In genomic region chr4:172819353-172819752, GRCh38 we compare ENCODE assay signal across 20 cellular contexts.
A peak's percentile ranks its signal among the peaks of the same experiment; 100 is the strongest.
DNase-seq lines count a peak whose midpoint lies in the region; ATAC-seq and TF ChIP-seq lines count a peak whose summit lies in the region.
"Had no signal": no experiment of that assay in that cellular context is flagged by ENCODE, and none has a peak within 500 bp of the region (broad histone marks: within the 10 kb centered on the region; RNA-seq: fewer than 3 reads in every experiment).

No MANE protein-coding gene starts in this region.

- H2AFZ ChIP-seq in IMR-90 (replicated peaks; ENCODE audit: low read length, poor library complexity) (no peak overlapping the region), mesenchymal stem cell (ENCODE audit: low read depth, low read length) (no peak overlapping the region)

- no peak for TF ChIP-seq RAD21 in IMR-90 (IDR thresholded peaks at IDR 0.05; ENCODE audit: low read length)

- CTCF ChIA-PET in IMR-90 (lab: Yijun Ruan, JAX): no interaction called here

- H3K79me1 ChIP-seq in IMR-90 (ENCODE audit: low read depth in 1 of 2, low read length in 2 of 2) (no peaks in the 10 kb centered on the region), mesenchymal stem cell (replicated peaks; ENCODE audit: low read length, poor library complexity, severe bottlenecking) (no peaks in the 10 kb centered on the region)

- H3K27me3 ChIP-seq in IMR-90 (ENCODE audit: control insufficient read depth, insufficient read depth, low read length) (no peaks in the 10 kb centered on the region), mesenchymal stem cell (ENCODE audit: control insufficient read depth in 1 of 2, insufficient read depth in 1 of 2, low read length in 2 of 2) (peaks cover 0 to 7% of the 10 kb centered on the region in 2 experiments), left ventricle myocardium inferior (ENCODE audit: low read depth) (peaks cover 14% of the 10 kb centered on the region)
- H3K27me3 ChIP-seq: foreskin keratinocyte, thyroid gland had no signal

- H3K9me1 ChIP-seq in IMR-90 (ENCODE audit: insufficient read depth, low read length): no peaks in the 10 kb centered on the region

- H4K91ac ChIP-seq in IMR-90 (ENCODE audit: insufficient read depth, low read depth, low read length) (no peak overlapping the region), mesenchymal stem cell (ENCODE audit: low read length) (no peak overlapping the region)

- no peak overlapping the region for H3K14ac ChIP-seq in IMR-90 (replicated peaks; ENCODE audit: low read depth, low read length)
- no peak overlapping the region for H3K14ac ChIP-seq in mesenchymal stem cell (ENCODE audit: low read length in 2 of 2)

- H3K18ac ChIP-seq in IMR-90 (ENCODE audit: low read depth, low read length): no peak overlapping the region
- H3K18ac ChIP-seq in mesenchymal stem cell (ENCODE audit: low read depth in 1 of 2, low read length in 2 of 2): no peak overlapping the region

- no TSS peak for BruUV-seq in IMR-90 (replicated peaks; lab: Mats Ljungman, UMichigan)

- H4K8ac ChIP-seq in IMR-90 (ENCODE audit: low read depth in 2 of 2, low read length in 2 of 2) (no peak overlapping the region), mesenchymal stem cell (ENCODE audit: low read length) (no peak overlapping the region)

- H3K56ac ChIP-seq in IMR-90 (ENCODE audit: extremely low read depth, insufficient read depth, low read length): no peak overlapping the region

- ATAC-seq in GM18867 (IDR thresholded peaks at IDR 0.05; ENCODE audit: unreplicated experiment) (peak; percentile 53), HG02759 (IDR thresholded peaks at IDR 0.05; ENCODE audit: unreplicated experiment) (peak; percentile 78), IMR-90 (ENCODE audit: low read depth) (no peak), left lobe of liver (no peak)
- ATAC-seq: foreskin keratinocyte had no signal

- in situ Hi-C loops in IMR-90 (cut with MboI; ENCODE audit: low sequenced_read_pairs): no loop called here

- no peak overlapping the region for H3K4me2 ChIP-seq in IMR-90 (ENCODE audit: low read depth, low read length)
- H3K4me2 ChIP-seq in mesenchymal stem cell (ENCODE audit: low read length, poor library complexity, severe bottlenecking): no peak overlapping the region

- H2BK12ac ChIP-seq in mesenchymal stem cell (ENCODE audit: low read length in 2 of 2): no peak overlapping the region

- dilution Hi-C loops in IMR-90 (cut with HindIII; ENCODE audit: low sequenced_read_pairs, unreplicated experiment): no loop called here

- H3K9ac ChIP-seq in IMR-90 (ENCODE audit: low read depth, low read length): no peak overlapping the region
- no peak overlapping the region for H3K9ac ChIP-seq in mesenchymal stem cell (ENCODE audit: low read length)

- no peak overlapping the region for H4K5ac ChIP-seq in IMR-90 (ENCODE audit: low read depth, low read length)

- no peaks in the 10 kb centered on the region for H4K20me1 ChIP-seq in IMR-90 (ENCODE audit: insufficient read depth, low read length)

- H2AK5ac ChIP-seq in IMR-90 (ENCODE audit: low read depth, low read length) (no peak overlapping the region), mesenchymal stem cell (ENCODE audit: low read length, severe bottlenecking) (no peak overlapping the region)

- intact Hi-C loops in IMR-90 (cut with micrococcal nuclease) (no loop called here), left ventricle myocardium inferior (cut with micrococcal nuclease) (no loop called here)

- H3K4ac ChIP-seq in IMR-90 (ENCODE audit: low read depth, low read length) (no peak overlapping the region), mesenchymal stem cell (ENCODE audit: low read depth in 1 of 2, low read length in 2 of 2) (no peak overlapping the region)

- DNase-seq in IMR-90 (no peak), mesenchymal stem cell (peak; percentile 6), NCI-H1417 (lab: John Stamatoyannopoulos, UW) (no peak), left lobe of liver (ENCODE audit: low spot score) (no peak), left ventricle myocardium inferior (no peak)
- DNase-seq: activated CD4-positive, alpha-beta T cell treated with anti-CD3 and anti-CD28 coated beads for 4 hours; activated CD8-positive, alpha-beta memory T cell treated with anti-CD3 and anti-CD28 coated beads, Interleukin-2, amount 50 U/mL, for 4 hours; activated effector memory CD4-positive, alpha-beta T cell treated with Interleukin-2 at 50 U/mL for 16 hours; dermis blood vessel endothelial cell; DND-41; foreskin keratinocyte; H7; hippocampal formation; NCI-H2029 treated with DMSO at 0.1 percent for 48 hours; stimulated activated CD4-positive, alpha-beta T cell treated with anti-CD3 and anti-CD28 coated beads, Interleukin-2, amount 100 ng/mL, for 24 hours; stimulated activated naive CD4-positive, alpha-beta T cell treated with Interleukin-2 at 50 U/mL for 16 hours; thyroid gland had no signal

- H2BK20ac ChIP-seq in IMR-90 (ENCODE audit: low read depth, low read length): no peak overlapping the region

- no peaks in the 10 kb centered on the region for H3K4me1 ChIP-seq in IMR-90 (ENCODE audit: control insufficient read depth, insufficient read depth, low read length)
- H3K4me1 ChIP-seq in mesenchymal stem cell (ENCODE audit: control insufficient read depth, insufficient read depth, low read depth, low read length): no peaks in the 10 kb centered on the region
- H3K4me1 ChIP-seq in left ventricle myocardium inferior: no peaks in the 10 kb centered on the region
- H3K4me1 ChIP-seq: foreskin keratinocyte had no signal

- H3K23ac ChIP-seq in IMR-90 (ENCODE audit: low read depth, low read length): no peak overlapping the region
- no peak overlapping the region for H3K23ac ChIP-seq in mesenchymal stem cell (ENCODE audit: low read length in 2 of 2)

- H3K4me3 ChIP-seq in IMR-90 (ENCODE audit: insufficient read depth, low read depth, low read length): no peak overlapping the region
- no peak overlapping the region for H3K4me3 ChIP-seq in mesenchymal stem cell (ENCODE audit: insufficient read depth in 1 of 2, low read depth in 1 of 2, low read length in 2 of 2)
- no peak overlapping the region for H3K4me3 ChIP-seq in left ventricle myocardium inferior
- H3K4me3 ChIP-seq: thyroid gland had no signal

- TF ChIP-seq CTCF in IMR-90 (conservative IDR thresholded peaks at IDR 0.05; ENCODE audit: low read depth, low read length) (no peak), left ventricle myocardium inferior (IDR thresholded peaks at IDR 0.05; ENCODE audit: borderline replicate concordance) (no peak)

- H2BK15ac ChIP-seq in IMR-90 (ENCODE audit: low read depth, low read length) (no peak overlapping the region), mesenchymal stem cell (ENCODE audit: low read depth, poor library complexity, severe bottlenecking) (no peak overlapping the region)

- H2BK5ac ChIP-seq in IMR-90 (ENCODE audit: low read depth, low read length, poor library complexity, severe bottlenecking) (no peak overlapping the region), mesenchymal stem cell (ENCODE audit: low read depth, low read length, poor library complexity, severe bottlenecking) (no peak overlapping the region)

- TF ChIP-seq POLR2A in IMR-90 (IDR thresholded peaks at IDR 0.05; ENCODE audit: low read depth, low read length): no peak

- H3K36me3 ChIP-seq in IMR-90 (ENCODE audit: control insufficient read depth, insufficient read depth, low read length) (no peaks in the 10 kb centered on the region), mesenchymal stem cell (ENCODE audit: control insufficient read depth in 1 of 2, insufficient read depth in 2 of 2, low read depth in 1 of 2, low read length in 2 of 2) (no peaks in the 10 kb centered on the region), left ventricle myocardium inferior (no peaks in the 10 kb centered on the region)
- H3K36me3 ChIP-seq: thyroid gland had no signal

- H3K9me3 ChIP-seq in IMR-90 (ENCODE audit: control insufficient read depth, insufficient read depth, low read length): no peaks in the 10 kb centered on the region
- no peaks in the 10 kb centered on the region for H3K9me3 ChIP-seq in mesenchymal stem cell (ENCODE audit: control insufficient read depth, low read length)
- no peaks in the 10 kb centered on the region for H3K9me3 ChIP-seq in left ventricle myocardium inferior (replicated peaks)
- H3K9me3 ChIP-seq: thyroid gland had no signal

- H2AK9ac ChIP-seq in IMR-90 (replicated peaks; ENCODE audit: low read depth, low read length, poor library complexity): no peak overlapping the region

- no peak overlapping the region for H3K27ac ChIP-seq in IMR-90 (ENCODE audit: insufficient read depth, low read length)
- no peak overlapping the region for H3K27ac ChIP-seq in mesenchymal stem cell (ENCODE audit: low read length, poor library complexity, severe bottlenecking)
- H3K27ac ChIP-seq in left ventricle myocardium inferior (replicated peaks): no peak overlapping the region
- H3K27ac ChIP-seq: epithelial cell of prostate, foreskin keratinocyte, thyroid gland had no signal

- POLR2A ChIA-PET in IMR-90 (lab: Charles Lee; ENCODE audit: unreplicated experiment): no interaction called here

- H2BK120ac ChIP-seq in IMR-90 (ENCODE audit: low read depth, low read length): no peak overlapping the region
- no peak overlapping the region for H2BK120ac ChIP-seq in mesenchymal stem cell (ENCODE audit: low read depth, low read length)

- WGBS in IMR-90 (ENCODE audit: extremely low coverage in 2 of 2, insufficient read length in 1 of 2), 2 experiments: no CpG with 5 or more reads among the region's 1 CpG
- no CpG with 5 or more reads among the region's 1 CpG for WGBS in mesenchymal stem cell

TF ChIP-seq in IMR-90, 13 proteins besides CTCF, POLR2A, EP300 and RAD21:
- no peak for TF ChIP-seq RCOR1 (IDR thresholded peaks at IDR 0.05; ENCODE audit: insufficient replicate concordance, low read length)
- peak; percentile 90 for TF ChIP-seq MAFK (IDR thresholded peaks at IDR 0.05; ENCODE audit: low read depth, low read length)

Comparison
In these comparisons a context has a peak if more than half of its experiments do, and no peak if none do; other contexts are left out.
1. ATAC-seq: peak in GM18867 (single experiment) and HG02759 (single experiment); none in IMR-90 (single experiment) and left lobe of liver (single experiment).